ENCODE assay signal across 6 cellular contexts in genomic region chr20:54773643-54774000, GRCh38.
"Had no signal": no experiment of that assay in that cellular context is flagged by ENCODE, and none has a peak within 500 bp of the region (broad histone marks: within the 10 kb centered on the region; RNA-seq: fewer than 3 reads in every experiment).

No MANE protein-coding gene starts in this region.

- ATAC-seq: GM23338, HepG2 had no signal

- DNase-seq: H9, HCEC 1CT, KBM-7 had no signal

- H3K27ac ChIP-seq: HL-60 had no signal
